8 cellular contexts compared by ENCODE assay signal in genomic region chr10:92849234-92849525, GRCh38. TPM values are rescaled to one million over a fixed set of nuclear protein-coding genes. Genes with fewer than 3 reads are reported as not detected.
DNase-seq lines count a peak whose midpoint lies in the region; ATAC-seq and TF ChIP-seq lines count a peak whose summit lies in the region.

No MANE protein-coding gene starts in this region.

- no peaks in the 10 kb centered on the region for H3K36me3 ChIP-seq in DOHH2 (ENCODE audit: control insufficient read depth, low read length)
- no peaks in the 10 kb centered on the region for H3K36me3 ChIP-seq in KOPT-K1 (ENCODE audit: insufficient read depth, low read length)
- no peaks in the 10 kb centered on the region for H3K36me3 ChIP-seq in colonic mucosa

- H3K9me3 Mint-ChIP-seq in nephron progenitor cell: peaks cover 16% of the 10 kb centered on the region

- peaks cover 6% of the 10 kb centered on the region for H3F3A ChIP-seq in DOHH2 (ENCODE audit: control insufficient read depth, insufficient read depth)

- intact Hi-C loops in colonic mucosa (cut with DNase I): no loop called here

- H3K4me2 ChIP-seq in DOHH2 (ENCODE audit: low read length): peak overlapping the region; percentile 87

- H3K27me3 ChIP-seq in DOHH2 (ENCODE audit: control insufficient read depth, low read length) (peaks cover 17% of the 10 kb centered on the region), colonic mucosa (no peaks in the 10 kb centered on the region)

- peak overlapping the region; percentile 75 for H3K4me3 ChIP-seq in DOHH2 (ENCODE audit: low read length)
- H3K4me3 ChIP-seq in colonic mucosa: peak overlapping the region; percentile 96

- DNase-seq in colonic mucosa: no peak
- DNase-seq in nephron progenitor cell: no peak
- DNase-seq in caudate nucleus (lab: John Stamatoyannopoulos, UW): no peak
- no peak for DNase-seq in NCI-H510A treated with DMSO at 0.1 percent for 48 hours (lab: John Stamatoyannopoulos, UW)

- peak overlapping the region; percentile 63 to 80 for H3K9ac ChIP-seq in colonic mucosa (ENCODE audit: low read depth in 2 of 2, low read length in 2 of 2)

- H3K9me2 ChIP-seq in DOHH2 (replicated peaks; ENCODE audit: control insufficient read depth, low read length): no peaks in the 10 kb centered on the region

- H3K27ac Mint-ChIP-seq in nephron progenitor cell: no peak overlapping the region

- no peak for TF ChIP-seq CTCF in DOHH2 (IDR thresholded peaks at IDR 0.05; ENCODE audit: low read depth, low read length, poor library complexity, severe bottlenecking)
- TF ChIP-seq CTCF in colonic mucosa (IDR thresholded peaks at IDR 0.05): no peak
- no peak for TF ChIP-seq CTCF in nephron progenitor cell (IDR thresholded peaks at IDR 0.05)

- H3K4me3 Mint-ChIP-seq in nephron progenitor cell: peak overlapping the region; percentile 89

- no peaks in the 10 kb centered on the region for H4K20me1 ChIP-seq in DOHH2 (ENCODE audit: control insufficient read depth, insufficient read depth, low read depth, low read length)

- H3K27ac ChIP-seq in DOHH2 (ENCODE audit: low read depth, low read length) (0 out of 2 replicates have a peak overlapping the region, but pooled peaks have one; percentile 28), KOPT-K1 (ENCODE audit: low read depth, low read length, poor library complexity, severe bottlenecking) (peak overlapping the region; percentile 85), colonic mucosa (no peak overlapping the region), caudate nucleus (ENCODE audit: low read depth, low read length) (no peak overlapping the region)

- H3K9me3 ChIP-seq in DOHH2 (ENCODE audit: control insufficient read depth, insufficient read depth, low read length): no peaks in the 10 kb centered on the region
- H3K9me3 ChIP-seq in KOPT-K1 (ENCODE audit: insufficient read depth, low read length, poor library complexity, severe bottlenecking): peaks cover 5% of the 10 kb centered on the region
- H3K9me3 ChIP-seq in colonic mucosa: no peaks in the 10 kb centered on the region

- H3K4me1 ChIP-seq in DOHH2 (ENCODE audit: control insufficient read depth, low read length) (peaks cover 20% of the 10 kb centered on the region), colonic mucosa (no peaks in the 10 kb centered on the region)

- ATAC-seq in GM19455 (IDR thresholded peaks at IDR 0.05; ENCODE audit: unreplicated experiment) (no peak), HG03460 (IDR thresholded peaks at IDR 0.05; ENCODE audit: unreplicated experiment) (no peak)

- H3K27me3 Mint-ChIP-seq in nephron progenitor cell (ENCODE audit: low read depth, poor library complexity): peaks cover 27% of the 10 kb centered on the region

- peaks cover 13% of the 10 kb centered on the region for H3K79me2 ChIP-seq in DOHH2 (ENCODE audit: control insufficient read depth, low read length)

- H3K4me1 Mint-ChIP-seq in nephron progenitor cell: peaks cover 24% of the 10 kb centered on the region

- H3K36me3 Mint-ChIP-seq in nephron progenitor cell (ENCODE audit: low read depth): peaks cover 6% of the 10 kb centered on the region

RNA-seq across cellular contexts. Expression of gene EXOC6, which starts 0.9 kb away (rescaled TPM):
- 10 to 100 TPM; 12.6 to 15.2 TPM for total RNA-seq in colonic mucosa

Comparison
In these comparisons a context has a peak if more than half of its experiments do, and no peak if none do; other contexts are left out.
1. H3K27ac ChIP-seq: peak in DOHH2 (single experiment) and KOPT-K1 (single experiment); none in colonic mucosa (single experiment) and caudate nucleus (single experiment).